8 cellular contexts compared by ENCODE assay signal in the genomic region with DNA sequence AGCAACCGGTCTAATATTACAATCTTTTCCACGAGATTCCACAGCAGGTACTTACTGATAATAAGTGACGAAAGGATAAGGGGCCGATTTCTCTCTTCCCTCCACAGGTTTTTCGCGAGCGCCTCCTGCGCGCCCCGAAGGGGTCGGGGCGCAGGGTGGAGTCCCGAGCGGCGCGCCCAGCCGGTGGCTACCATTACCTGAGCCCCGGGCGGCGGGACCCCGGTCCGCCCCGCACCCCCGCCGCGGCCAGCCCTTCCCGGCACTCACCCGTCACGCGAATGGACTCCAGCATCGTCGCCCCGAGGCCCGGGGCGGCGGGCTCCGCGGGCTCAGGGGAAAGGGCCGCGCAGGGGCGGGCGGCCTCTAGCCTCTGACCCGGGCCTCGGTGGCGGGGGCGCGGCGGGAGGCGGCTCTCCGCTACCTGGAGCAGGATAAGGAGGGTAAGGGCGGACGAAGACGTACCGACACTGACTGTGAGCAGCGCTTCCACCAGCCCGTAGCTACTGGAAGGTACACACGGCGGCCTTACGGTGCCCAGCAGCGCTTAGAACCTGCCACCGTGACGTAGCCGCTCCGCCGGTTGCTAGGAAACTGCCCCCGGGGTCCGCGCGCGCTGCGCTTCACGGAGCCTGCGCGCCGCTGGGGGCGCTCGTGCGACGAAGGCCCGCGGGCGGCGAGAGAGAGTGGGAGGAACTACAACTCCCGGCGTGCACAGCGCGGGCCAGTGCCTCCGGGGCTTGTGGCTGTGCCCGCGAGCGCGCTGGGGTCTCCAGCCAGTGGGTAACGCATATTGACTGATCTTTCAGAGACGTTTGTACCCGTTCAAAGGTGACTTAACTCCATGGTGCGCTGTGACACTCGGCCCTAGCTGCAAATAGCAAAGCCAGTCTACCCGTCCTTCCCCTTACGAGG. TPM values are rescaled to one million over a fixed set of nuclear protein-coding genes. Genes with fewer than 3 reads are reported as not detected.
DNase-seq lines count a peak whose midpoint lies in the region; ATAC-seq, FAIRE-seq and TF ChIP-seq lines count a peak whose summit lies in the region.

No MANE protein-coding gene starts in this region.

- H3K9me2 ChIP-seq in GM23338 (ENCODE audit: insufficient read depth) = no peaks in the 10 kb centered on the region
- H3K9me2 ChIP-seq in Karpas-422 (replicated peaks; ENCODE audit: insufficient read depth, low read length) = no peaks in the 10 kb centered on the region

- no peaks in the 10 kb centered on the region for H3K9me3 Mint-ChIP-seq in GM23338
- H3K9me3 Mint-ChIP-seq in activated T-helper 17 cell treated with anti-CD3 and anti-CD28 coated beads, Interleukin-2, amount 50 U/mL, for 72 hours = no peaks in the 10 kb centered on the region
- H3K9me3 Mint-ChIP-seq in naive thymus-derived CD8-positive, alpha-beta T cell = no peaks in the 10 kb centered on the region
- H3K9me3 Mint-ChIP-seq in stimulated activated memory B cell treated with anti-CD40 and anti-IgM and Interleukin-4, amounts not matched to agents 10 μg/mL and 1 μg/mL and 100 μg/mL, for 72 hours = no peaks in the 10 kb centered on the region

- H3K27ac Mint-ChIP-seq in GM23338 = no peak overlapping the region
- no peak overlapping the region for H3K27ac Mint-ChIP-seq in activated T-helper 17 cell treated with anti-CD3 and anti-CD28 coated beads, Interleukin-2, amount 50 U/mL, for 72 hours
- H3K27ac Mint-ChIP-seq in naive thymus-derived CD8-positive, alpha-beta T cell = peak overlapping the region; percentile 8 to 95 (median 90)
- no peak overlapping the region for H3K27ac Mint-ChIP-seq in stimulated activated memory B cell treated with anti-CD40 and anti-IgM and Interleukin-4, amounts not matched to agents 10 μg/mL and 1 μg/mL and 100 μg/mL, for 72 hours

- TF ChIP-seq CTCF in GM23338 (conservative IDR thresholded peaks at IDR 0.05; ENCODE audit: low read depth in 2 of 2) = peak; percentile 60 to 85

- H3K36me3 Mint-ChIP-seq in GM23338 (ENCODE audit: low read depth) = no peaks in the 10 kb centered on the region
- no peaks in the 10 kb centered on the region for H3K36me3 Mint-ChIP-seq in activated T-helper 17 cell treated with anti-CD3 and anti-CD28 coated beads, Interleukin-2, amount 50 U/mL, for 72 hours (ENCODE audit: low read depth)
- H3K36me3 Mint-ChIP-seq in naive thymus-derived CD8-positive, alpha-beta T cell = no peaks in the 10 kb centered on the region
- no peaks in the 10 kb centered on the region for H3K36me3 Mint-ChIP-seq in stimulated activated memory B cell treated with anti-CD40 and anti-IgM and Interleukin-4, amounts not matched to agents 10 μg/mL and 1 μg/mL and 100 μg/mL, for 72 hours

- H3K27ac ChIP-seq in GM23338 (ENCODE audit: low read depth) (no peak overlapping the region), Karpas-422 (ENCODE audit: low read length) (no peak overlapping the region)

- POLR2A ChIA-PET in naive thymus-derived CD8-positive, alpha-beta T cell (lab: Charles Lee) = interaction anchor here (1.0 to 3.3 kb wide), 4 partner anchors 12 to 108 kb away, joined by 3 to 35 read pairs (median 15); partner anchors contain the start of gene ANLN

- H3K4me3 ChIP-seq in GM23338 = peak overlapping the region; percentile 85
- H3K4me3 ChIP-seq in Karpas-422 (ENCODE audit: low read length) = peak overlapping the region; percentile 78

- H3K27me3 ChIP-seq in GM23338 (ENCODE audit: insufficient read depth) (peaks cover 71% of the 10 kb centered on the region), Karpas-422 (ENCODE audit: low read length) (0 out of 2 replicates have a peak, but pooled peaks cover 3% of the 10 kb centered on the region)

- H3K4me1 ChIP-seq in GM23338 (ENCODE audit: insufficient read depth) = no peaks in the 10 kb centered on the region
- H3K4me1 ChIP-seq in Karpas-422 (ENCODE audit: low read length) = peaks cover 5% of the 10 kb centered on the region

- H3K79me2 ChIP-seq in GM23338 (replicated peaks; ENCODE audit: insufficient read depth) (no peaks in the 10 kb centered on the region), Karpas-422 (ENCODE audit: low read length) (no peaks in the 10 kb centered on the region)

- H3F3A ChIP-seq in GM23338 (replicated peaks; ENCODE audit: low read depth) = no peaks in the 10 kb centered on the region

- no peaks in the 10 kb centered on the region; the same call in 1 of the 2 replicates for H4K20me1 ChIP-seq in GM23338 (replicated peaks; ENCODE audit: insufficient read depth)
- H4K20me1 ChIP-seq in Karpas-422 (ENCODE audit: insufficient read depth, low read depth, low read length) = no peaks in the 10 kb centered on the region

- DNase-seq in DMS79 treated with DMSO at 0.1 percent for 48 hours (lab: John Stamatoyannopoulos, UW) (peak; percentile 85), GM23338 (ENCODE audit: low spot score) (peak; percentile 95), Karpas-422 (peak; percentile 96), RCC 7860 (ENCODE audit: low spot score) (peak; percentile 85), fibroblast of peridontal ligament (ENCODE audit: extremely low read depth) (peak; percentile 73)
- peak; percentile 89 to 96 (median 93) for DNase-seq in naive thymus-derived CD8-positive, alpha-beta T cell

- H3K4me2 ChIP-seq in GM23338 (peak overlapping the region; percentile 82), Karpas-422 (ENCODE audit: low read depth, low read length, poor library complexity, severe bottlenecking) (peak overlapping the region; percentile 88)

- no peak for FAIRE-seq in RCC 7860 (lab: Jason Lieb, UNC)

- H3K4me3 Mint-ChIP-seq in GM23338 = peak overlapping the region; percentile 89
- peak overlapping the region; percentile 84 for H3K4me3 Mint-ChIP-seq in activated T-helper 17 cell treated with anti-CD3 and anti-CD28 coated beads, Interleukin-2, amount 50 U/mL, for 72 hours
- peak overlapping the region; percentile 85 to 96 (median 94) for H3K4me3 Mint-ChIP-seq in naive thymus-derived CD8-positive, alpha-beta T cell
- peak overlapping the region; percentile 90 for H3K4me3 Mint-ChIP-seq in stimulated activated memory B cell treated with anti-CD40 and anti-IgM and Interleukin-4, amounts not matched to agents 10 μg/mL and 1 μg/mL and 100 μg/mL, for 72 hours

- peak overlapping the region; percentile 57 for H3K9ac ChIP-seq in Karpas-422 (ENCODE audit: low read length)

- peaks cover 58% of the 10 kb centered on the region for H3K27me3 Mint-ChIP-seq in GM23338 (ENCODE audit: insufficient read depth, low read depth, poor library complexity)
- peaks cover 7% of the 10 kb centered on the region for H3K27me3 Mint-ChIP-seq in activated T-helper 17 cell treated with anti-CD3 and anti-CD28 coated beads, Interleukin-2, amount 50 U/mL, for 72 hours
- H3K27me3 Mint-ChIP-seq in naive thymus-derived CD8-positive, alpha-beta T cell = peaks cover 0 to 2% (median 0%) of the 10 kb centered on the region in 5 donors
- no peaks in the 10 kb centered on the region for H3K27me3 Mint-ChIP-seq in stimulated activated memory B cell treated with anti-CD40 and anti-IgM and Interleukin-4, amounts not matched to agents 10 μg/mL and 1 μg/mL and 100 μg/mL, for 72 hours

- ATAC-seq in GM23338 = peak; percentile 96
- ATAC-seq in activated T-helper 17 cell treated with anti-CD3 and anti-CD28 coated beads, Interleukin-2, amount 50 U/mL, for 72 hours (replicated peaks) = peak; percentile 98
- peak; percentile 93 to 95 for ATAC-seq in naive thymus-derived CD8-positive, alpha-beta T cell
- ATAC-seq in stimulated activated memory B cell treated with anti-CD40 and anti-IgM and Interleukin-4, amounts not matched to agents 10 μg/mL and 1 μg/mL and 100 μg/mL, for 72 hours = peak; percentile 99

- H2AFZ ChIP-seq in GM23338 (peak overlapping the region; percentile 95), Karpas-422 (ENCODE audit: low read length) (peak overlapping the region; percentile 98)

- H3K36me3 ChIP-seq in GM23338 (ENCODE audit: insufficient read depth) (no peaks in the 10 kb centered on the region), Karpas-422 (ENCODE audit: insufficient read depth, low read length) (no peaks in the 10 kb centered on the region)

- no peaks in the 10 kb centered on the region for H3K4me1 Mint-ChIP-seq in GM23338
- no peaks in the 10 kb centered on the region for H3K4me1 Mint-ChIP-seq in activated T-helper 17 cell treated with anti-CD3 and anti-CD28 coated beads, Interleukin-2, amount 50 U/mL, for 72 hours
- H3K4me1 Mint-ChIP-seq in naive thymus-derived CD8-positive, alpha-beta T cell = peaks cover 0 to 9% (median 3%) of the 10 kb centered on the region in 4 donors
- no peaks in the 10 kb centered on the region for H3K4me1 Mint-ChIP-seq in stimulated activated memory B cell treated with anti-CD40 and anti-IgM and Interleukin-4, amounts not matched to agents 10 μg/mL and 1 μg/mL and 100 μg/mL, for 72 hours

- H3K9me3 ChIP-seq in Karpas-422 (ENCODE audit: low read length) = no peaks in the 10 kb centered on the region

RNA-seq across cellular contexts. Expression of gene ANLN, which starts 22.8 kb away (rescaled TPM):
- total RNA-seq in GM23338 (2014; rRNA removed; shearing (Covaris generic)) = 63.4 and 66.7 TPM in 2 replicates
- 21.6 and 26.9 TPM in 2 replicates for polyA plus RNA-seq in GM23338 (2016; fragmentation: Nextera tagmentation; extraction: Ambion mirVana)
- 23.1 and 27.5 TPM in 2 replicates for total RNA-seq in Karpas-422 (2014; rRNA removed; shearing (Covaris generic); ENCODE audit: low replicate concordance)
- total RNA-seq in activated T-helper 17 cell treated with anti-CD3 and anti-CD28 coated beads, Interleukin-2, amount 50 U/mL, for 72 hours = 10 to 100 TPM; 64.3 to 67.1 TPM
- total RNA-seq in naive thymus-derived CD8-positive, alpha-beta T cell = under 1 TPM; 0.36 to 0.47 TPM
- not detected for polyA plus RNA-seq in naive thymus-derived CD8-positive, alpha-beta T cell

Comparison
In these comparisons a context has a peak if more than half of its experiments do, and no peak if none do; other contexts are left out.
1. H3K27ac Mint-ChIP-seq: peak in naive thymus-derived CD8-positive, alpha-beta T cell (10 of 10); none in GM23338 (single experiment), activated T-helper 17 cell treated with anti-CD3 and anti-CD28 coated beads, Interleukin-2, amount 50 U/mL, for 72 hours (single experiment) and stimulated activated memory B cell treated with anti-CD40 and anti-IgM and Interleukin-4, amounts not matched to agents 10 μg/mL and 1 μg/mL and 100 μg/mL, for 72 hours (single experiment).
2. RNA of gene ANLN, which starts 22.8 kb away (total RNA-seq): 64.3 to 67.1 TPM in activated T-helper 17 cell treated with anti-CD3 and anti-CD28 coated beads, Interleukin-2, amount 50 U/mL, for 72 hours, 63.4 to 66.7 TPM in GM23338 and 23.1 to 27.5 TPM in Karpas-422; 0.36 to 0.47 TPM in naive thymus-derived CD8-positive, alpha-beta T cell; every median in the first group is over 10 times any median in the second.
3. Peak in every context shown above with its lines, with median percentiles within 50 percentile points of each other: DNase-seq, ATAC-seq and H3K4me3 Mint-ChIP-seq.